8 cellular contexts compared by ENCODE assay signal in genomic region chr17:39069114-39069756, GRCh38.
A peak's percentile ranks its signal among the peaks of the same experiment; 100 is the strongest.
DNase-seq lines count a peak whose midpoint lies in the region; ATAC-seq and TF ChIP-seq lines count a peak whose summit lies in the region.

No MANE protein-coding gene starts in this region.

- H3K27ac ChIP-seq in AG04450 (ENCODE audit: low read depth, low read length), result no peak overlapping the region

- H3K4me3 ChIP-seq in AG04450 (ENCODE audit: low read depth, low read length) (no peak overlapping the region), retinal pigment epithelial cell (ENCODE audit: low read length) (no peak overlapping the region)

- DNase-seq in AG04450 (ENCODE audit: low read depth, low spot score) (no peak), GF-D8 (lab: John Stamatoyannopoulos, UW) (peak; percentile 4), NCI-H2029 (lab: John Stamatoyannopoulos, UW) (peak; percentile 10), WTC11 (ENCODE audit: low spot score) (no peak), Right ventricle myocardium superior (no peak), retinal pigment epithelial cell (ENCODE audit: low read depth) (no peak)
- DNase-seq in activated T-helper 1 cell treated with anti-CD3 and anti-CD28 coated beads, Interleukin-12 subunit alpha, Interleukin-12 subunit beta, Interleukin-2, Interleukin-4 antibody, amounts not matched to agents 30 ng/mL and 10 ng/mL and 1 ng/mL, durations not matched to agents 14 hours and 24 hours and 36 hours (ENCODE audit: low spot score), result no peak

- CTCF ChIA-PET in AG04450 (lab: Charles Lee) (interaction anchor here (0.6 to 3.1 kb wide), 5 partner anchors 42 to 86 kb away, joined by 3 to 22 read pairs (median 5); no protein-coding TSS in a partner anchor), WTC11 (lab: Charles Lee) (interaction anchor here (1.4 to 1.5 kb wide), 2 partner anchors 86 to 105 kb away, joined by 3 to 5 read pairs; no protein-coding TSS in a partner anchor)

- H3K4me1 Mint-ChIP-seq in WTC11, result peaks cover 12% of the 10 kb centered on the region
- H3K4me1 Mint-ChIP-seq in activated T-helper 1 cell treated with anti-CD3 and anti-CD28 coated beads, Interleukin-12 subunit alpha, Interleukin-12 subunit beta, Interleukin-2, Interleukin-4 antibody, amounts not matched to agents 30 ng/mL and 10 ng/mL and 1 ng/mL, durations not matched to agents 14 hours and 24 hours and 36 hours (ENCODE audit: low read depth), result peaks cover 12% of the 10 kb centered on the region

- H3K9me3 ChIP-seq in AG04450 (ENCODE audit: control insufficient read depth, insufficient read depth, low read length), result no peaks in the 10 kb centered on the region

- no peaks in the 10 kb centered on the region for H3K27me3 Mint-ChIP-seq in WTC11 (ENCODE audit: low read depth)
- H3K27me3 Mint-ChIP-seq in activated T-helper 1 cell treated with anti-CD3 and anti-CD28 coated beads, Interleukin-12 subunit alpha, Interleukin-12 subunit beta, Interleukin-2, Interleukin-4 antibody, amounts not matched to agents 30 ng/mL and 10 ng/mL and 1 ng/mL, durations not matched to agents 14 hours and 24 hours and 36 hours (ENCODE audit: insufficient read depth), result peaks cover 1% of the 10 kb centered on the region

- no peaks in the 10 kb centered on the region for H3K9me3 Mint-ChIP-seq in WTC11
- no peaks in the 10 kb centered on the region for H3K9me3 Mint-ChIP-seq in activated T-helper 1 cell treated with anti-CD3 and anti-CD28 coated beads, Interleukin-12 subunit alpha, Interleukin-12 subunit beta, Interleukin-2, Interleukin-4 antibody, amounts not matched to agents 30 ng/mL and 10 ng/mL and 1 ng/mL, durations not matched to agents 14 hours and 24 hours and 36 hours

- H3K27me3 ChIP-seq in AG04450 (ENCODE audit: control insufficient read depth, insufficient read depth, low read length), result peaks cover 49% of the 10 kb centered on the region

- TF ChIP-seq CTCF in AG04450 (IDR thresholded peaks at IDR 0.05; ENCODE audit: low read depth, low read length), result peak; percentile 77
- 0 out of 2 replicates have a peak, but pooled peaks have one; percentile 27 for TF ChIP-seq CTCF in WTC11 (IDR thresholded peaks at IDR 0.05)
- peak; percentile 82 for TF ChIP-seq CTCF in retinal pigment epithelial cell (conservative IDR thresholded peaks at IDR 0.05; ENCODE audit: low read depth, low read length)

- intact Hi-C loops in Right ventricle myocardium superior (cut with DNase I), result loop anchor here (5.0 kb wide), 1 partner anchor 83 kb away; the partner anchor contains the start of gene PLXDC1
- intact Hi-C loops in activated T-helper 1 cell treated with anti-CD3 and anti-CD28 coated beads, Interleukin-12 subunit alpha, Interleukin-12 subunit beta, Interleukin-2, Interleukin-4 antibody, amounts not matched to agents 30 ng/mL and 10 ng/mL and 1 ng/mL, durations not matched to agents 14 hours and 24 hours and 36 hours (cut with micrococcal nuclease), result loop anchor here (1.0 kb wide), 2 partner anchors 84 to 106 kb away; no protein-coding TSS in a partner anchor

- POLR2A ChIA-PET in AG04450 (lab: Yijun Ruan, JAX), result no interaction called here
- POLR2A ChIA-PET in WTC11 (lab: Charles Lee), result no interaction called here

- ATAC-seq in WTC11 (peak; percentile 88), Right ventricle myocardium superior (ENCODE audit: poor library complexity) (peak; percentile 69), HG03095 (IDR thresholded peaks at IDR 0.05; ENCODE audit: unreplicated experiment) (no peak)

- no peak overlapping the region; the same call in 1 of the 2 replicates for H3K27ac Mint-ChIP-seq in WTC11
- H3K27ac Mint-ChIP-seq in activated T-helper 1 cell treated with anti-CD3 and anti-CD28 coated beads, Interleukin-12 subunit alpha, Interleukin-12 subunit beta, Interleukin-2, Interleukin-4 antibody, amounts not matched to agents 30 ng/mL and 10 ng/mL and 1 ng/mL, durations not matched to agents 14 hours and 24 hours and 36 hours, result no peak overlapping the region

- no peak overlapping the region for H3K4me3 Mint-ChIP-seq in WTC11
- no peak overlapping the region for H3K4me3 Mint-ChIP-seq in activated T-helper 1 cell treated with anti-CD3 and anti-CD28 coated beads, Interleukin-12 subunit alpha, Interleukin-12 subunit beta, Interleukin-2, Interleukin-4 antibody, amounts not matched to agents 30 ng/mL and 10 ng/mL and 1 ng/mL, durations not matched to agents 14 hours and 24 hours and 36 hours

- H3K36me3 Mint-ChIP-seq in WTC11, result no peaks in the 10 kb centered on the region
- no peaks in the 10 kb centered on the region for H3K36me3 Mint-ChIP-seq in activated T-helper 1 cell treated with anti-CD3 and anti-CD28 coated beads, Interleukin-12 subunit alpha, Interleukin-12 subunit beta, Interleukin-2, Interleukin-4 antibody, amounts not matched to agents 30 ng/mL and 10 ng/mL and 1 ng/mL, durations not matched to agents 14 hours and 24 hours and 36 hours (ENCODE audit: low read depth)

TF ChIP-seq in WTC11, 78 proteins besides CTCF, POLR2A, EP300 and RAD21:
- TF ChIP-seq ZNF121 (CRISPR knock-in tag; IDR thresholded peaks at IDR 0.05) (peak; percentile 19; the same call in 1 of the 2 replicates), GTF2I (CRISPR knock-in tag; conservative IDR thresholded peaks at IDR 0.05) (0 out of 2 replicates have a peak, but pooled peaks have one; percentile 23), PRDM15 (CRISPR knock-in tag; IDR thresholded peaks at IDR 0.05) (no peak), AR (CRISPR knock-in tag; IDR thresholded peaks at IDR 0.05) (no peak)

Comparison
In these comparisons a context has a peak if more than half of its experiments do, and no peak if none do; other contexts are left out.
1. DNase-seq: peak in GF-D8 (single experiment) and NCI-H2029 (single experiment); none in AG04450 (single experiment), WTC11 (single experiment), Right ventricle myocardium superior (single experiment), retinal pigment epithelial cell (single experiment) and activated T-helper 1 cell treated with anti-CD3 and anti-CD28 coated beads, Interleukin-12 subunit alpha, Interleukin-12 subunit beta, Interleukin-2, Interleukin-4 antibody, amounts not matched to agents 30 ng/mL and 10 ng/mL and 1 ng/mL, durations not matched to agents 14 hours and 24 hours and 36 hours (single experiment).
2. CTCF ChIP-seq: peak in every context shown above with its lines; median percentile 82 in retinal pigment epithelial cell; 77 in AG04450; 27 in WTC11.